ENCODE assay signal across 17 cellular contexts in the genomic region with DNA sequence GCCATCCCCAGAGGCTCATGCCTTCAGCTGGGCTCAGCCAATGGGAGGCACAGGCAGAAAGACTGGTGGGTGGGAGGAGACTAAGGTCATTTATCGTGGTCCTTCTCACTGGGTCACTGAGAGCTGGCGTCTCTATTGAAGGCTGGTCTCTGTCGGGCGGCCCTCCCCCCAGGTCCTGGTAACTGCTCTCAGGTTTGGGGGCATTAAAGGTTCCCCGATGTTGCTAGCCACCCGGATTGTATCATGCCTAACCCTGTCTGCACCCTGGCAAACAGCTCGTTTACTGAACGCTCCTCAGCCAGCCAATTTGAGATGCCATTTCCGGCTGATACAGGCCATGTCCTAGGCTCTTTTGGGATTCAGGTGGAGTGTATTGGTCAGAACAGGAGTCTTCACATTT. TPM values are rescaled to one million over a fixed set of nuclear protein-coding genes. Genes with fewer than 3 reads are reported as not detected.
DNase-seq lines count a peak whose midpoint lies in the region; ATAC-seq and TF ChIP-seq lines count a peak whose summit lies in the region.
"Had no signal": no experiment of that assay in that cellular context is flagged by ENCODE, and none has a peak within 500 bp of the region (broad histone marks: within the 10 kb centered on the region; RNA-seq: fewer than 3 reads in every experiment).

No MANE protein-coding gene starts in this region.

- H3K4me1 ChIP-seq in esophagus (ENCODE audit: control insufficient read depth in 2 of 2, insufficient read depth in 2 of 2, low read length in 1 of 2) = no peaks in the 10 kb centered on the region
- peaks cover 0 to 6% (median 0%) of the 10 kb centered on the region in 4 donors for H3K4me1 ChIP-seq in transverse colon

- H3K9me3 Mint-ChIP-seq in neural crest cell = no peaks in the 10 kb centered on the region
- H3K9me3 Mint-ChIP-seq: activated CD4-positive, alpha-beta T cell treated with anti-CD3 and anti-CD28 coated beads, Interleukin-2, amount 10 ng/mL, durations not matched to agents 7 days and 5 days; activated naive CD8-positive, alpha-beta T cell treated with anti-CD3 and anti-CD28 coated beads, Interleukin-2, amount 10 ng/mL, durations not matched to agents 7 days and 5 days; IgD-negative memory B cell; natural killer cell; stimulated activated memory B cell treated with anti-CD40 and anti-IgM and Interleukin-4, amounts not matched to agents 10 μg/mL and 1 μg/mL and 100 μg/mL, for 72 hours had no signal

- in situ Hi-C loops in transverse colon (cut with MboI; ENCODE audit: low pct_ligation_motif_present in 1 of 4, low pct_unique_long_range_greater_than_20kb in 1 of 4, low sequenced_read_pairs in 3 of 4) = loop anchor here (10.0 to 25.0 kb wide), 4 partner anchors 162 to 629 kb away; a partner anchor contains a TSS

- H3K36me3 Mint-ChIP-seq in neural crest cell (ENCODE audit: low read depth) = peaks cover 16% of the 10 kb centered on the region

- peaks cover 7% of the 10 kb centered on the region for H3K27me3 Mint-ChIP-seq in neural crest cell (ENCODE audit: low read depth)
- H3K27me3 Mint-ChIP-seq: activated CD4-positive, alpha-beta T cell treated with anti-CD3 and anti-CD28 coated beads, Interleukin-2, amount 10 ng/mL, durations not matched to agents 7 days and 5 days had no signal

- ATAC-seq in GM21737 (IDR thresholded peaks at IDR 0.05; ENCODE audit: unreplicated experiment) = no peak
- ATAC-seq: natural killer cell; stimulated activated memory B cell treated with anti-CD40 and anti-IgM and Interleukin-4, amounts not matched to agents 10 μg/mL and 1 μg/mL and 100 μg/mL, for 72 hours had no signal

- no peak for TF ChIP-seq POLR2A in transverse colon (IDR thresholded peaks at IDR 0.05)

- WGBS in esophagus, 2 donors = 67% methylated on average over 9 of the region's 9 CpGs
- WGBS in transverse colon (ENCODE audit: low coverage in 1 of 2), 2 donors = 81% methylated on average over 9 of the region's 9 CpGs; no CpG with 5 or more reads in 1 of the 2 donors

- H3K27ac ChIP-seq in esophagus (ENCODE audit: low read depth in 2 of 2, low read length in 1 of 2) (peak overlapping the region; percentile 18 to 43), transverse colon (peak overlapping the region; percentile 35 to 58 (median 40))
- H3K27ac ChIP-seq: epithelial cell of prostate had no signal

- H3K4me1 Mint-ChIP-seq in neural crest cell = no peaks in the 10 kb centered on the region
- H3K4me1 Mint-ChIP-seq: stimulated activated memory B cell treated with anti-CD40 and anti-IgM and Interleukin-4, amounts not matched to agents 10 μg/mL and 1 μg/mL and 100 μg/mL, for 72 hours had no signal

- H3K4me3 Mint-ChIP-seq in neural crest cell = peak overlapping the region; percentile 27
- H3K4me3 Mint-ChIP-seq: activated CD4-positive, alpha-beta T cell treated with anti-CD3 and anti-CD28 coated beads, Interleukin-2, amount 10 ng/mL, durations not matched to agents 7 days and 5 days; activated naive CD8-positive, alpha-beta T cell treated with anti-CD3 and anti-CD28 coated beads, Interleukin-2, amount 10 ng/mL, durations not matched to agents 7 days and 5 days; natural killer cell; stimulated activated memory B cell treated with anti-CD40 and anti-IgM and Interleukin-4, amounts not matched to agents 10 μg/mL and 1 μg/mL and 100 μg/mL, for 72 hours had no signal

- TF ChIP-seq CTCF in neural crest cell (conservative IDR thresholded peaks at IDR 0.05) = no peak
- no peak for TF ChIP-seq CTCF in transverse colon (IDR thresholded peaks at IDR 0.05)
- no peak for TF ChIP-seq CTCF in foreskin fibroblast (IDR thresholded peaks at IDR 0.05; ENCODE audit: low read depth, low read length)

- H3K27ac Mint-ChIP-seq in neural crest cell (ENCODE audit: unreplicated experiment) = no peak overlapping the region
- H3K27ac Mint-ChIP-seq: activated CD4-positive, alpha-beta T cell treated with anti-CD3 and anti-CD28 coated beads, Interleukin-2, amount 10 ng/mL, durations not matched to agents 7 days and 5 days; activated naive CD8-positive, alpha-beta T cell treated with anti-CD3 and anti-CD28 coated beads, Interleukin-2, amount 10 ng/mL, durations not matched to agents 7 days and 5 days; natural killer cell; stimulated activated memory B cell treated with anti-CD40 and anti-IgM and Interleukin-4, amounts not matched to agents 10 μg/mL and 1 μg/mL and 100 μg/mL, for 72 hours had no signal

- DNase-seq in DMS153 (lab: John Stamatoyannopoulos, UW) (peak; percentile 5), DMS153 treated with DMSO at 0.1 percent for 48 hours (lab: John Stamatoyannopoulos, UW; ENCODE audit: unreplicated experiment) (no peak), neural crest cell (ENCODE audit: low read depth, low spot score) (no peak), transverse colon (no peak), foreskin fibroblast (no peak)
- DNase-seq in stimulated activated CD8-positive, alpha-beta memory T cell treated with anti-CD3 and anti-CD28 coated beads, Interleukin-4, amount 100 ng/mL, for 48 hours = no peak
- DNase-seq: 8988T; activated CD4-positive, alpha-beta T cell treated with anti-CD3 and anti-CD28 coated beads, Interleukin-2, amount 10 ng/mL, durations not matched to agents 7 days and 5 days; activated naive CD8-positive, alpha-beta T cell treated with anti-CD3 and anti-CD28 coated beads, Interleukin-2, amount 10 ng/mL, durations not matched to agents 7 days and 5 days; activated T-cell treated with anti-CD3 and anti-CD28 coated beads for 4 hours; natural killer cell; SIG-M5 had no signal

- no peak for TF ChIP-seq EP300 in transverse colon (IDR thresholded peaks at IDR 0.05; ENCODE audit: low read depth)

- H3K27me3 ChIP-seq in esophagus (ENCODE audit: control insufficient read depth in 1 of 2, insufficient read depth in 2 of 2, low read length in 2 of 2) (no peaks in the 10 kb centered on the region), transverse colon (no peaks in the 10 kb centered on the region)

- H3K4me3 ChIP-seq in esophagus (ENCODE audit: low read depth in 1 of 2, low read length in 2 of 2) (no peak overlapping the region), transverse colon (no peak overlapping the region), foreskin fibroblast (ENCODE audit: low read depth in 1 of 2, low read length in 2 of 2) (no peak overlapping the region)

- intact Hi-C loops in transverse colon (cut with DNase I; ENCODE audit: low total_unique reads) = no loop called here

- H3K36me3 ChIP-seq in esophagus (ENCODE audit: control insufficient read depth in 2 of 2, insufficient read depth in 2 of 2, low read length in 1 of 2) = peaks cover 3 to 10% of the 10 kb centered on the region in 2 donors
- H3K36me3 ChIP-seq in transverse colon = peaks cover 0 to 14% (median 7%) of the 10 kb centered on the region in 4 donors

- H3K9me3 ChIP-seq in esophagus (ENCODE audit: control insufficient read depth in 2 of 2, insufficient read depth in 1 of 2, low read depth in 1 of 2, low read length in 1 of 2) (no peaks in the 10 kb centered on the region), transverse colon (no peaks in the 10 kb centered on the region)

RNA-seq across cellular contexts. Expression of a gene that starts 10.5 kb away (rescaled TPM):
- polyA plus RNA-seq in esophagus = 10 to 100 TPM; 50.4 to 74.4 TPM
- total RNA-seq in neural crest cell (37.8 and 42.1 TPM in 2 replicates), transverse colon (100 to 1,000 TPM in 3 of 4 donors, 10 to 100 TPM in 1; 24.9 to 128 (median 120) TPM)

RNA-seq across cellular contexts. Expression of a gene that starts 14.9 kb away (rescaled TPM):
- polyA plus RNA-seq in esophagus = 1 to 10 TPM; 3.3 to 5.2 TPM
- 46.7 and 49.7 TPM in 2 replicates for total RNA-seq in neural crest cell
- total RNA-seq in transverse colon = 10 to 100 TPM in 2 of 4 donors, 1 to 10 TPM in 2; 4.0 to 33.7 (median 11.8) TPM

RNA-seq across cellular contexts. Expression of a gene that starts 28.3 kb away (rescaled TPM):
- 10 to 100 TPM; 38.9 to 53.2 TPM for polyA plus RNA-seq in esophagus
- total RNA-seq in neural crest cell (118 and 132 TPM in 2 replicates), transverse colon (10 to 100 TPM in 3 of 4 donors, 1 to 10 TPM in 1; 7.8 to 54.0 (median 25.8) TPM)
